21 cellular contexts compared by ENCODE assay signal in the genomic region with DNA sequence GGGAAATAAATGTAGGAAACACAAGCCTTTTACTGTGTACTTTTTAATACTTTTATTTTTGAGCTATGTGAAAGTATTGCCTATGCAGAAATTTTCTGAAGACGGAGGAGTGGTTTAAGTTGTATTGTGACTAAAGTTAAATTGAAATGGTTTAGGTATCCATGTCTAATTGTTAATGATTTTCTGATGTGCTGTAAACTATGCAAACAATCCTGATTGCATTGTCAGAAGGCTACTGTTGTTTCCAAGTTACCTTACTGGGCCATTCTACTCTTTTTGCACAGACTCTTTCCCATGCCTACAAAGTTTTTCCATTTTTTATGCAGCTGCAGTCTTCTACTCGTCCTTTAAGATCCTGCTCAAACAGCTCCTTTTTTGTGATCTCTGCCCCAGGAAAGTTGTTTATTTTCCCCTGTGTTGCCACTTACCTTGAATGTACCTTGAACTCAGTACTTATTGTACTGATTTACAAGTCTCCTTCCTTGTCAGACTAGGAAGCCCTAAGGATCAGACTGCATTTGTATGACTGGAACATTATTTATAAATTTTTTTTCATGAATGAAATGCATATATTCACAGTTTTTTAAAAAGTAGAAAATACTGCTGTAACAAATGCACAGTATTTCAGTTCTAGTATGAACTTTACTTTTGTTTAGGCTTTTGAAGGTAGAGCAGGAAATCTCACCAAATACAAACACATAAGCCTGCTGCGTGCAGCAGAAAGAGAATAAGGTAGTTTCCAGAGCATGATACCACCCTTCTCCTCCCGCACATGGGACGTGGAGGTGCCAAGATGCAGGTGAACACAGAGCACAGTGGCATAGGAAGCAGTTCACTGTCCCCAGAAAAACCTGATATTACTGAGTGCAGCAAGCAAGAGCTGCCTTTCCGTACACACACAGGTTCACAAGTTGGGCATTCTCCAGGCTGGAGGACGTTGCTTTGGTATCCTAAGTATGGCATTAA.
"Had no signal": no experiment of that assay in that cellular context is flagged by ENCODE, and none has a peak within 500 bp of the region (broad histone marks: within the 10 kb centered on the region; RNA-seq: fewer than 3 reads in every experiment).

No MANE protein-coding gene starts in this region.

- ATAC-seq: activated CD8-positive, alpha-beta T cell treated with anti-CD3 and anti-CD28 coated beads for 36 hours; K562; PC-3; T-cell had no signal

- H3K4me3 ChIP-seq: breast epithelium, K562 had no signal

- H3K4me3 Mint-ChIP-seq: activated CD8-positive, alpha-beta T cell treated with anti-CD3 and anti-CD28 coated beads for 36 hours; activated naive CD4-positive, alpha-beta T cell treated with anti-CD3 and anti-CD28 coated beads, Interleukin-2, amount 50 U/mL, for 24 hours; T-cell had no signal

- H3K36me3 ChIP-seq: breast epithelium had no signal

- FAIRE-seq: K562, TTC549 had no signal

- H3K4me1 ChIP-seq: breast epithelium had no signal

- H3K27ac ChIP-seq: breast epithelium had no signal

- H3K9me3 ChIP-seq: breast epithelium had no signal

- H3K27me3 ChIP-seq: breast epithelium had no signal

- H3K4me1 Mint-ChIP-seq: activated naive CD4-positive, alpha-beta T cell treated with anti-CD3 and anti-CD28 coated beads, Interleukin-2, amount 50 U/mL, for 24 hours; T-cell had no signal

- DNase-seq: activated CD4-positive, CD25-positive, alpha-beta regulatory T cell; activated CD8-positive, alpha-beta memory T cell treated with anti-CD3 and anti-CD28 coated beads, Interleukin-2, amount 50 U/mL, for 48 hours; activated CD8-positive, alpha-beta T cell treated with anti-CD3 and anti-CD28 coated beads for 36 hours; activated T-cell treated with anti-CD3 and anti-CD28 coated beads, Interleukin-2, amount 50 U/mL, for 1 hour; aorta; caudate nucleus; Karpas-422; MM.1S; NCI-H1105 treated with DMSO at 0.1 percent for 48 hours; NCI-H1436 treated with DMSO at 0.1 percent for 48 hours; NCI-H187; NCI-H2081; PC-3; SIG-M5; T-cell; T-helper 2 cell; T1000 had no signal

- H3K36me3 Mint-ChIP-seq: activated naive CD4-positive, alpha-beta T cell treated with anti-CD3 and anti-CD28 coated beads, Interleukin-2, amount 50 U/mL, for 24 hours; T-cell had no signal

- H3K27ac Mint-ChIP-seq: activated CD8-positive, alpha-beta T cell treated with anti-CD3 and anti-CD28 coated beads for 36 hours; activated naive CD4-positive, alpha-beta T cell treated with anti-CD3 and anti-CD28 coated beads, Interleukin-2, amount 50 U/mL, for 24 hours; T-cell had no signal

- H3K9me3 Mint-ChIP-seq: activated CD8-positive, alpha-beta T cell treated with anti-CD3 and anti-CD28 coated beads for 36 hours; activated naive CD4-positive, alpha-beta T cell treated with anti-CD3 and anti-CD28 coated beads, Interleukin-2, amount 50 U/mL, for 24 hours; T-cell had no signal

- H3K27me3 Mint-ChIP-seq: activated CD8-positive, alpha-beta T cell treated with anti-CD3 and anti-CD28 coated beads for 36 hours; activated naive CD4-positive, alpha-beta T cell treated with anti-CD3 and anti-CD28 coated beads, Interleukin-2, amount 50 U/mL, for 24 hours had no signal
